In the genomic region with DNA sequence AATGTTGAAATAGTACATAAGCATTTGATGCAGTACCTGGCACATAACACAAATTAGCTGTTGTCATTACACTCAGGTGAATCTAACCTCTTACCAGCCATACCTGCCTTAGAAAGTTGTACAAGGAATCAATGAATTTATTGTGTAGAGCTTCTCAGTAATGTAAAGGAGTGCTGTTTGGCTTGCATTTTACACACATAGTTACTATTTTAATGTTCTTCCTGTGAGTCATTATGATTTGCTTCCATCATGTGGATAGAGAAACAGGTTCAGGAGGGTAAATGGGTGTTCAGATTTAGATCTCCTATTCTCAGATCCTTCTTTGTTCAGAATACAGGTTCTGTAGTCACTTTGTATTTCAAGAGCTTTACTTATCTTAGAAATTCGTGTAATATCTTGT, we compare ENCODE assay signal across 24 cellular contexts. TPM values are rescaled to one million over a fixed set of nuclear protein-coding genes. Genes with fewer than 3 reads are reported as not detected.
DNase-seq lines count a peak whose midpoint lies in the region; ATAC-seq and TF ChIP-seq lines count a peak whose summit lies in the region.
"Had no signal": no experiment of that assay in that cellular context is flagged by ENCODE, and none has a peak within 500 bp of the region (broad histone marks: within the 10 kb centered on the region; RNA-seq: fewer than 3 reads in every experiment).

No MANE protein-coding gene starts in this region.

- H3K9me2 ChIP-seq in SK-N-SH: no peaks in the 10 kb centered on the region

- H3K36me3 ChIP-seq in SK-N-SH (replicated peaks in 1 of 2; ENCODE audit: control insufficient read depth in 1 of 2, insufficient read depth in 2 of 2, low read length in 1 of 2): peaks cover 0 to 7% of the 10 kb centered on the region in 2 experiments
- no peaks in the 10 kb centered on the region for H3K36me3 ChIP-seq in CD8-positive, alpha-beta T cell (ENCODE audit: insufficient read depth, low read length)

- TF ChIP-seq EP300 in SK-N-SH (IDR thresholded peaks at IDR 0.05; ENCODE audit: borderline replicate concordance in 1 of 2, low read depth in 1 of 2, low read length in 1 of 2): no peak

- H3K27ac ChIP-seq in SK-N-SH (ENCODE audit: low read depth in 2 of 2, low read length in 1 of 2) (peak overlapping the region in 1 of 2 experiments; percentile 39; a peak in 1 of 4 replicates), epithelial cell of prostate (peak overlapping the region; percentile 55)
- H3K27ac ChIP-seq in CD8-positive, alpha-beta T cell (ENCODE audit: low read depth, low read length): no peak overlapping the region
- H3K27ac ChIP-seq: sigmoid colon had no signal

- no peak overlapping the region for H2AFZ ChIP-seq in SK-N-SH (ENCODE audit: low read depth)

- H3K27ac Mint-ChIP-seq in CD8-positive, alpha-beta T cell: no peak overlapping the region
- no peak overlapping the region for H3K27ac Mint-ChIP-seq in activated CD8-positive, alpha-beta memory T cell treated with anti-CD3 and anti-CD28 coated beads, Interleukin-2, amount 10 ng/mL, durations not matched to agents 7 days and 5 days
- H3K27ac Mint-ChIP-seq: dendritic cell treated with granulocyte-macrophage colony-stimulating factor and Interleukin-4, amounts not matched to agents 40 ng/mL and 50 ng/mL, for 4 days; natural killer cell treated with Interleukin-12 subunit alpha and Interleukin-12 subunit beta and Interleukin-15 and Interleukin-18, amount 100 ng/mL, for 72 hours; T-cell had no signal

- H3K4me3 Mint-ChIP-seq in CD8-positive, alpha-beta T cell: no peak overlapping the region
- no peak overlapping the region for H3K4me3 Mint-ChIP-seq in activated CD8-positive, alpha-beta memory T cell treated with anti-CD3 and anti-CD28 coated beads, Interleukin-2, amount 10 ng/mL, durations not matched to agents 7 days and 5 days
- H3K4me3 Mint-ChIP-seq: dendritic cell treated with granulocyte-macrophage colony-stimulating factor and Interleukin-4, amounts not matched to agents 40 ng/mL and 50 ng/mL, for 4 days; natural killer cell treated with Interleukin-12 subunit alpha and Interleukin-12 subunit beta and Interleukin-15 and Interleukin-18, amount 100 ng/mL, for 72 hours; T-cell had no signal

- H3K9ac ChIP-seq in SK-N-SH: no peak overlapping the region

- no peak for ATAC-seq in CD8-positive, alpha-beta T cell
- ATAC-seq in activated CD8-positive, alpha-beta memory T cell treated with anti-CD3 and anti-CD28 coated beads, Interleukin-2, amount 10 ng/mL, durations not matched to agents 7 days and 5 days: no peak
- no peak for ATAC-seq in GM19395 (IDR thresholded peaks at IDR 0.05; ENCODE audit: unreplicated experiment)
- ATAC-seq: left colon; natural killer cell treated with Interleukin-12 subunit alpha and Interleukin-12 subunit beta and Interleukin-15 and Interleukin-18, amount 100 ng/mL, for 72 hours; T-cell had no signal

- no peak for TF ChIP-seq CTCF in SK-N-SH (IDR thresholded peaks at IDR 0.05)
- TF ChIP-seq CTCF in CD8-positive, alpha-beta T cell (IDR thresholded peaks at IDR 0.05): no peak

- no peaks in the 10 kb centered on the region for H3K4me1 Mint-ChIP-seq in CD8-positive, alpha-beta T cell (ENCODE audit: low read depth)
- peaks cover 10% of the 10 kb centered on the region for H3K4me1 Mint-ChIP-seq in activated CD8-positive, alpha-beta memory T cell treated with anti-CD3 and anti-CD28 coated beads, Interleukin-2, amount 10 ng/mL, durations not matched to agents 7 days and 5 days
- H3K4me1 Mint-ChIP-seq: T-cell had no signal

- H3K4me3 ChIP-seq in SK-N-SH (ENCODE audit: low read depth in 2 of 2, low read length in 1 of 2): no peak overlapping the region
- no peak overlapping the region for H3K4me3 ChIP-seq in CD8-positive, alpha-beta T cell (ENCODE audit: low read depth, low read length)
- H3K4me3 ChIP-seq: sigmoid colon had no signal

- peak; percentile 27 for DNase-seq in COLO829 (ENCODE audit: low spot score)
- DNase-seq in HPDE6-E6E7 (ENCODE audit: extremely low spot score): peak; percentile 4
- no peak for DNase-seq in SK-N-SH
- DNase-seq in epithelial cell of prostate (ENCODE audit: low read depth, low spot score): no peak
- DNase-seq in CD8-positive, alpha-beta T cell: no peak
- DNase-seq in activated CD8-positive, alpha-beta memory T cell treated with anti-CD3 and anti-CD28 coated beads, Interleukin-2, amount 10 ng/mL, durations not matched to agents 7 days and 5 days: no peak
- no peak for DNase-seq in NCI-H2081 (lab: John Stamatoyannopoulos, UW)
- DNase-seq: activated CD4-positive, alpha-beta T cell treated with anti-CD3 and anti-CD28 coated beads for 48 hours; activated gamma-delta T cell; C1 segment of cervical spinal cord; DMS 273 treated with DMSO at 0.1 percent for 48 hours; GOT3; Kasumi-1; left colon; NCI-H1105; NCI-H2107; NCI-H510A treated with DMSO at 0.1 percent for 48 hours; Right ventricle myocardium superior; sigmoid colon; stimulated activated naive CD4-positive, alpha-beta T cell treated with Interleukin-2 at 50 U/mL for 16 hours; T-cell had no signal

- peaks cover 0 to 11% of the 10 kb centered on the region in 2 experiments; a peak in 2 of 4 replicates for H3K4me1 ChIP-seq in SK-N-SH (ENCODE audit: control insufficient read depth in 1 of 2, insufficient read depth in 2 of 2, low read depth in 1 of 2, low read length in 1 of 2)
- no peaks in the 10 kb centered on the region for H3K4me1 ChIP-seq in CD8-positive, alpha-beta T cell (ENCODE audit: insufficient read depth, low read length)
- H3K4me1 ChIP-seq: sigmoid colon had no signal

- H3F3A ChIP-seq in SK-N-SH (replicated peaks; ENCODE audit: insufficient read depth): no peaks in the 10 kb centered on the region

- no peaks in the 10 kb centered on the region for H3K9me3 Mint-ChIP-seq in CD8-positive, alpha-beta T cell
- H3K9me3 Mint-ChIP-seq in activated CD8-positive, alpha-beta memory T cell treated with anti-CD3 and anti-CD28 coated beads, Interleukin-2, amount 10 ng/mL, durations not matched to agents 7 days and 5 days (ENCODE audit: low read depth): no peaks in the 10 kb centered on the region
- H3K9me3 Mint-ChIP-seq: dendritic cell treated with granulocyte-macrophage colony-stimulating factor and Interleukin-4, amounts not matched to agents 40 ng/mL and 50 ng/mL, for 4 days; natural killer cell treated with Interleukin-12 subunit alpha and Interleukin-12 subunit beta and Interleukin-15 and Interleukin-18, amount 100 ng/mL, for 72 hours; T-cell had no signal

- no peak for TF ChIP-seq RAD21 in SK-N-SH (IDR thresholded peaks at IDR 0.05; ENCODE audit: low read length)

- no peaks in the 10 kb centered on the region for H4K20me1 ChIP-seq in SK-N-SH (ENCODE audit: insufficient read depth)

- 30% methylated on average over 1 of the region's 1 CpG for WGBS in SK-N-SH (ENCODE audit: low lambda C conversion rate)

- CTCF ChIA-PET in SK-N-SH (lab: Yijun Ruan, JAX): no interaction called here
- CTCF ChIA-PET in CD8-positive, alpha-beta T cell (lab: Charles Lee): no interaction called here
- CTCF ChIA-PET in activated CD8-positive, alpha-beta memory T cell treated with anti-CD3 and anti-CD28 coated beads, Interleukin-2, amount 10 ng/mL, durations not matched to agents 7 days and 5 days (lab: Charles Lee): no interaction called here

- POLR2A ChIA-PET in SK-N-SH (lab: Yijun Ruan, JAX): no interaction called here
- POLR2A ChIA-PET in CD8-positive, alpha-beta T cell (lab: Charles Lee): no interaction called here

- no peaks in the 10 kb centered on the region for H3K27me3 Mint-ChIP-seq in CD8-positive, alpha-beta T cell (ENCODE audit: low read depth)
- no peaks in the 10 kb centered on the region for H3K27me3 Mint-ChIP-seq in activated CD8-positive, alpha-beta memory T cell treated with anti-CD3 and anti-CD28 coated beads, Interleukin-2, amount 10 ng/mL, durations not matched to agents 7 days and 5 days
- H3K27me3 Mint-ChIP-seq: dendritic cell treated with granulocyte-macrophage colony-stimulating factor and Interleukin-4, amounts not matched to agents 40 ng/mL and 50 ng/mL, for 4 days; natural killer cell treated with Interleukin-12 subunit alpha and Interleukin-12 subunit beta and Interleukin-15 and Interleukin-18, amount 100 ng/mL, for 72 hours; T-cell had no signal

- H3K9me3 ChIP-seq in SK-N-SH: no peaks in the 10 kb centered on the region
- no peaks in the 10 kb centered on the region for H3K9me3 ChIP-seq in CD8-positive, alpha-beta T cell (ENCODE audit: low read length)
- H3K9me3 ChIP-seq: sigmoid colon had no signal

- intact Hi-C loops in CD8-positive, alpha-beta T cell (cut with DNase I, micrococcal nuclease): no loop called here

- peak overlapping the region; percentile 2; the same call in 1 of the 2 replicates for H3K4me2 ChIP-seq in SK-N-SH

- no peaks in the 10 kb centered on the region for H3K79me2 ChIP-seq in SK-N-SH (ENCODE audit: insufficient read depth)

- no peaks in the 10 kb centered on the region for H3K27me3 ChIP-seq in SK-N-SH (ENCODE audit: insufficient read depth)
- no peaks in the 10 kb centered on the region for H3K27me3 ChIP-seq in CD8-positive, alpha-beta T cell (ENCODE audit: insufficient read depth, low read length)
- H3K27me3 ChIP-seq: sigmoid colon had no signal

- peaks cover 3% of the 10 kb centered on the region for H3K36me3 Mint-ChIP-seq in CD8-positive, alpha-beta T cell
- peaks cover 1% of the 10 kb centered on the region for H3K36me3 Mint-ChIP-seq in activated CD8-positive, alpha-beta memory T cell treated with anti-CD3 and anti-CD28 coated beads, Interleukin-2, amount 10 ng/mL, durations not matched to agents 7 days and 5 days
- H3K36me3 Mint-ChIP-seq: natural killer cell treated with Interleukin-12 subunit alpha and Interleukin-12 subunit beta and Interleukin-15 and Interleukin-18, amount 100 ng/mL, for 72 hours had no signal

TF ChIP-seq in SK-N-SH, 30 proteins besides CTCF, POLR2A, EP300 and RAD21:
- TF ChIP-seq RFX5 (IDR thresholded peaks at IDR 0.05; ENCODE audit: low read length) (no peak), FOSL2 (IDR thresholded peaks at IDR 0.05; ENCODE audit: borderline replicate concordance, low read depth) (peak; percentile 32; the same call in 1 of the 2 replicates)
TF ChIP-seq in SK-N-SH: peak in this region for 1.

RNA-seq across cellular contexts. Expression of gene RCE1, which starts 27.6 kb away (rescaled TPM):
- polyA plus RNA-seq in SK-N-SH (2012; rRNA removed): 25.0 and 25.4 TPM in 2 replicates
- polyA plus RNA-seq in SK-N-SH (2012; cell fraction: cytosol; rRNA removed): 8.7 and 14.3 TPM in 2 replicates
- 69.3 and 90.1 TPM in 2 replicates for polyA plus RNA-seq in SK-N-SH (2012; cell fraction: nucleus; rRNA removed)
- total RNA-seq in CD8-positive, alpha-beta T cell: 10 to 100 TPM; 68.9 to 72.2 TPM
- 10 to 100 TPM; 24.1 to 25.7 TPM for total RNA-seq in activated CD8-positive, alpha-beta memory T cell treated with anti-CD3 and anti-CD28 coated beads, Interleukin-2, amount 10 ng/mL, durations not matched to agents 7 days and 5 days

RNA-seq across cellular contexts. Expression of gene LRFN4, which starts 41.2 kb away (rescaled TPM):
- 15.9 and 25.4 TPM in 2 replicates for polyA plus RNA-seq in SK-N-SH (2012; rRNA removed)
- polyA plus RNA-seq in SK-N-SH (2012; cell fraction: cytosol; rRNA removed): 4.1 and 9.4 TPM in 2 replicates
- 35.8 and 37.4 TPM in 2 replicates for polyA plus RNA-seq in SK-N-SH (2012; cell fraction: nucleus; rRNA removed)
- total RNA-seq in CD8-positive, alpha-beta T cell: 1 to 10 TPM; 1.7 to 2.3 TPM
- 10 to 100 TPM; 29.0 to 29.8 TPM for total RNA-seq in activated CD8-positive, alpha-beta memory T cell treated with anti-CD3 and anti-CD28 coated beads, Interleukin-2, amount 10 ng/mL, durations not matched to agents 7 days and 5 days

Comparison
In these comparisons a context has a peak if more than half of its experiments do, and no peak if none do; other contexts are left out.
1. DNase-seq: peak in COLO829 (single experiment) and HPDE6-E6E7 (single experiment); none in SK-N-SH (single experiment), epithelial cell of prostate (single experiment), CD8-positive, alpha-beta T cell (0 of 7), activated CD8-positive, alpha-beta memory T cell treated with anti-CD3 and anti-CD28 coated beads, Interleukin-2, amount 10 ng/mL, durations not matched to agents 7 days and 5 days (single experiment) and NCI-H2081 (0 of 2).
2. RNA of gene LRFN4, which starts 41.2 kb away (total RNA-seq): 29.0 to 29.8 TPM in activated CD8-positive, alpha-beta memory T cell treated with anti-CD3 and anti-CD28 coated beads, Interleukin-2, amount 10 ng/mL, durations not matched to agents 7 days and 5 days; 1.7 to 2.3 TPM in CD8-positive, alpha-beta T cell; every median in the first group is over 4 times any median in the second.